Comparison of ENCODE assay signal across 11 cellular contexts in genomic region chr9:3331801-3332200, GRCh38.
DNase-seq lines count a peak whose midpoint lies in the region; ATAC-seq and TF ChIP-seq lines count a peak whose summit lies in the region.
"Had no signal": no experiment of that assay in that cellular context is flagged by ENCODE, and none has a peak within 500 bp of the region (broad histone marks: within the 10 kb centered on the region; RNA-seq: fewer than 3 reads in every experiment).

No MANE protein-coding gene starts in this region.

- POLR2A ChIA-PET in SK-N-SH (lab: Yijun Ruan, JAX), result no interaction called here

- no peak for TF ChIP-seq POLR2A in sigmoid colon (IDR thresholded peaks at IDR 0.05)

- H3K4me1 ChIP-seq in SK-N-SH (ENCODE audit: control insufficient read depth in 1 of 2, insufficient read depth in 2 of 2, low read depth in 1 of 2, low read length in 1 of 2), result peaks cover 0 to 3% of the 10 kb centered on the region in 2 experiments; a peak in 2 of 4 replicates
- H3K4me1 ChIP-seq in sigmoid colon, result peaks cover 0 to 9% (median 5%) of the 10 kb centered on the region in 4 donors

- H4K20me1 ChIP-seq in SK-N-SH (ENCODE audit: insufficient read depth), result no peaks in the 10 kb centered on the region

- H3K36me3 ChIP-seq in SK-N-SH (replicated peaks in 1 of 2; ENCODE audit: control insufficient read depth in 1 of 2, insufficient read depth in 2 of 2, low read length in 1 of 2) (peaks cover 0 to 4% of the 10 kb centered on the region in 2 experiments), brain microvascular endothelial cell (replicated peaks) (no peaks in the 10 kb centered on the region), sigmoid colon (no peaks in the 10 kb centered on the region)

- no peak overlapping the region for H3K27ac Mint-ChIP-seq in neural crest cell (ENCODE audit: unreplicated experiment)
- H3K27ac Mint-ChIP-seq in T-helper 2 cell treated with Interferon-gamma antibody and Interleukin-4, amounts not matched to agents 5 μg/mL and 100 μg/mL, for 36 hours, result no peak overlapping the region
- H3K27ac Mint-ChIP-seq: activated T-helper 1 cell treated with anti-CD3 and anti-CD28 coated beads, Interleukin-12 subunit alpha, Interleukin-12 subunit beta, Interleukin-2, Interleukin-4 antibody, amounts not matched to agents 30 ng/mL and 10 ng/mL and 1 ng/mL, durations not matched to agents 14 hours and 24 hours and 36 hours; CD4-positive, alpha-beta T cell had no signal

- TF ChIP-seq EP300 in SK-N-SH (IDR thresholded peaks at IDR 0.05; ENCODE audit: borderline replicate concordance in 1 of 2, low read depth in 1 of 2, low read length in 1 of 2) (no peak), sigmoid colon (IDR thresholded peaks at IDR 0.05) (no peak)

- WGBS in SK-N-SH (ENCODE audit: low lambda C conversion rate), result 86% methylated on average over 2 of the region's 2 CpGs
- WGBS in sigmoid colon, 2 donors, result 62 to 69% methylated on average over 2 of the region's 2 CpGs

- H3K4me1 Mint-ChIP-seq in neural crest cell, result peaks cover under 1% of the 10 kb centered on the region
- H3K4me1 Mint-ChIP-seq in T-helper 2 cell treated with Interferon-gamma antibody and Interleukin-4, amounts not matched to agents 5 μg/mL and 100 μg/mL, for 36 hours (ENCODE audit: low read depth), result no peaks in the 10 kb centered on the region

- H3K27me3 ChIP-seq in SK-N-SH (ENCODE audit: insufficient read depth), result no peaks in the 10 kb centered on the region
- H3K27me3 ChIP-seq in brain microvascular endothelial cell (replicated peaks), result no peaks in the 10 kb centered on the region
- H3K27me3 ChIP-seq in sigmoid colon, result no peaks in the 10 kb centered on the region

- peak; percentile 35 for TF ChIP-seq CTCF in SK-N-SH (IDR thresholded peaks at IDR 0.05)
- peak; percentile 58 for TF ChIP-seq CTCF in brain microvascular endothelial cell (IDR thresholded peaks at IDR 0.05; ENCODE audit: low read depth, low read length, missing control alignments)
- peak; percentile 47 for TF ChIP-seq CTCF in neural crest cell (conservative IDR thresholded peaks at IDR 0.05)
- TF ChIP-seq CTCF in sigmoid colon (IDR thresholded peaks at IDR 0.05), result no peak

- CTCF ChIA-PET in SK-N-SH (lab: Yijun Ruan, JAX), result interaction anchor here (1.0 to 1.5 kb wide), 6 partner anchors 12 to 144 kb away, joined by 3 to 5 read pairs (median 3); no protein-coding TSS in a partner anchor

- peaks cover 26% of the 10 kb centered on the region for H3F3A ChIP-seq in SK-N-SH (replicated peaks; ENCODE audit: insufficient read depth)

- H3K9me2 ChIP-seq in SK-N-SH, result no peaks in the 10 kb centered on the region

- in situ Hi-C loops in brain microvascular endothelial cell (cut with HindIII; ENCODE audit: low pct_ligation_motif_present, low sequenced_read_pairs), result no loop called here

- ATAC-seq in SK-N-SH treated with all-trans-retinoic acid at 6 μM for 48 hours (no peak), GM21367 (IDR thresholded peaks at IDR 0.05; ENCODE audit: unreplicated experiment) (no peak)

- H3K27ac ChIP-seq in SK-N-SH (ENCODE audit: low read depth in 2 of 2, low read length in 1 of 2), result no peak overlapping the region
- H3K27ac ChIP-seq in brain microvascular endothelial cell, result no peak overlapping the region
- H3K27ac ChIP-seq in sigmoid colon, result no peak overlapping the region
- H3K27ac ChIP-seq: PC-9 had no signal

- peaks cover 4% of the 10 kb centered on the region for H3K36me3 Mint-ChIP-seq in neural crest cell (ENCODE audit: low read depth)
- peaks cover 2% of the 10 kb centered on the region for H3K36me3 Mint-ChIP-seq in T-helper 2 cell treated with Interferon-gamma antibody and Interleukin-4, amounts not matched to agents 5 μg/mL and 100 μg/mL, for 36 hours (ENCODE audit: low read depth)

- H3K4me3 ChIP-seq in SK-N-SH (ENCODE audit: low read depth in 2 of 2, low read length in 1 of 2) (no peak overlapping the region), brain microvascular endothelial cell (ENCODE audit: low read depth, low read length) (no peak overlapping the region), sigmoid colon (no peak overlapping the region)
- H3K4me3 ChIP-seq: PC-9 had no signal

- peak; percentile 51 for TF ChIP-seq RAD21 in SK-N-SH (IDR thresholded peaks at IDR 0.05; ENCODE audit: low read length)

- intact Hi-C loops in sigmoid colon (cut with DNase I), result no loop called here

- H3K9me3 ChIP-seq in SK-N-SH, result no peaks in the 10 kb centered on the region
- no peaks in the 10 kb centered on the region for H3K9me3 ChIP-seq in sigmoid colon

- H3K79me2 ChIP-seq in SK-N-SH (ENCODE audit: insufficient read depth), result no peaks in the 10 kb centered on the region

- H3K4me2 ChIP-seq in SK-N-SH, result no peak overlapping the region
- H3K4me2 ChIP-seq: PC-9 had no signal

- peak; percentile 2 for DNase-seq in SK-N-SH
- peak; percentile 19 for DNase-seq in LHCN-M2 (ENCODE audit: low read depth)
- peak; percentile 3 for DNase-seq in brain microvascular endothelial cell
- no peak for DNase-seq in neural crest cell (ENCODE audit: low read depth, low spot score)
- DNase-seq in T-helper 2 cell treated with Interferon-gamma antibody and Interleukin-4, amounts not matched to agents 5 μg/mL and 100 μg/mL, for 36 hours (ENCODE audit: low spot score), result no peak
- no peak for DNase-seq in sigmoid colon
- DNase-seq: CD4-positive, alpha-beta T cell; PC-9 had no signal

- H3K27me3 Mint-ChIP-seq in neural crest cell (ENCODE audit: low read depth), result no peaks in the 10 kb centered on the region
- no peaks in the 10 kb centered on the region for H3K27me3 Mint-ChIP-seq in T-helper 2 cell treated with Interferon-gamma antibody and Interleukin-4, amounts not matched to agents 5 μg/mL and 100 μg/mL, for 36 hours (ENCODE audit: low read depth)
- H3K27me3 Mint-ChIP-seq: CD4-positive, alpha-beta T cell had no signal

- H3K9ac ChIP-seq in SK-N-SH, result no peak overlapping the region

- no peak overlapping the region for H2AFZ ChIP-seq in SK-N-SH (ENCODE audit: low read depth)
- H2AFZ ChIP-seq: PC-9 had no signal

- no peaks in the 10 kb centered on the region for H3K9me3 Mint-ChIP-seq in neural crest cell
- no peaks in the 10 kb centered on the region for H3K9me3 Mint-ChIP-seq in T-helper 2 cell treated with Interferon-gamma antibody and Interleukin-4, amounts not matched to agents 5 μg/mL and 100 μg/mL, for 36 hours
- H3K9me3 Mint-ChIP-seq: activated T-helper 1 cell treated with anti-CD3 and anti-CD28 coated beads, Interleukin-12 subunit alpha, Interleukin-12 subunit beta, Interleukin-2, Interleukin-4 antibody, amounts not matched to agents 30 ng/mL and 10 ng/mL and 1 ng/mL, durations not matched to agents 14 hours and 24 hours and 36 hours; CD4-positive, alpha-beta T cell had no signal

- H3K4me3 Mint-ChIP-seq in neural crest cell, result no peak overlapping the region
- H3K4me3 Mint-ChIP-seq in T-helper 2 cell treated with Interferon-gamma antibody and Interleukin-4, amounts not matched to agents 5 μg/mL and 100 μg/mL, for 36 hours, result no peak overlapping the region
- H3K4me3 Mint-ChIP-seq: activated T-helper 1 cell treated with anti-CD3 and anti-CD28 coated beads, Interleukin-12 subunit alpha, Interleukin-12 subunit beta, Interleukin-2, Interleukin-4 antibody, amounts not matched to agents 30 ng/mL and 10 ng/mL and 1 ng/mL, durations not matched to agents 14 hours and 24 hours and 36 hours; CD4-positive, alpha-beta T cell had no signal

TF ChIP-seq in SK-N-SH, 30 proteins besides CTCF, POLR2A, EP300 and RAD21:
- TF ChIP-seq CHD2 (IDR thresholded peaks at IDR 0.05; ENCODE audit: low read length, partially characterized antibody) (no peak), ZBTB33 (IDR thresholded peaks at IDR 0.05; ENCODE audit: borderline replicate concordance, low read depth) (no peak)
TF ChIP-seq in SK-N-SH: peak in this region for 0.

TF ChIP-seq in SK-N-SH treated with all-trans-retinoic acid at 6 μM for 48 hours, 23 proteins besides CTCF, POLR2A, EP300 and RAD21 (continues in another document):
- TF ChIP-seq SNAI2 (CRISPR knock-in tag; IDR thresholded peaks at IDR 0.05), result no peak
- no peak for TF ChIP-seq TOX (CRISPR knock-in tag; IDR thresholded peaks at IDR 0.05; ENCODE audit: borderline replicate concordance)
- TF ChIP-seq ESRRG (CRISPR knock-in tag; IDR thresholded peaks at IDR 0.05), result no peak
- no peak for TF ChIP-seq ARNTL (CRISPR knock-in tag; IDR thresholded peaks at IDR 0.05; ENCODE audit: borderline replicate concordance, low read depth)
- no peak for TF ChIP-seq PPARA (CRISPR knock-in tag; IDR thresholded peaks at IDR 0.05; ENCODE audit: borderline replicate concordance)
- no peak for TF ChIP-seq ZFP30 (CRISPR knock-in tag; IDR thresholded peaks at IDR 0.05)
- TF ChIP-seq RARB (CRISPR knock-in tag; IDR thresholded peaks at IDR 0.05), result no peak
- TF ChIP-seq GLIS3 (CRISPR knock-in tag; IDR thresholded peaks at IDR 0.05), result no peak
- TF ChIP-seq TSHZ2 (CRISPR knock-in tag; IDR thresholded peaks at IDR 0.05), result no peak
- no peak for TF ChIP-seq ISL1 (CRISPR knock-in tag; IDR thresholded peaks at IDR 0.05)
- no peak for TF ChIP-seq ZFP3 (CRISPR knock-in tag; IDR thresholded peaks at IDR 0.05)
- TF ChIP-seq OSR1 (CRISPR knock-in tag; IDR thresholded peaks at IDR 0.05), result no peak
- no peak for TF ChIP-seq ZNF8 (CRISPR knock-in tag; IDR thresholded peaks at IDR 0.05)

Comparison
In these comparisons a context has a peak if more than half of its experiments do, and no peak if none do; other contexts are left out.
1. DNase-seq: peak in SK-N-SH (single experiment), LHCN-M2 (single experiment) and brain microvascular endothelial cell (single experiment); none in neural crest cell (single experiment), T-helper 2 cell treated with Interferon-gamma antibody and Interleukin-4, amounts not matched to agents 5 μg/mL and 100 μg/mL, for 36 hours (single experiment) and sigmoid colon (single experiment).
2. CTCF ChIP-seq: peak in SK-N-SH (single experiment), brain microvascular endothelial cell (single experiment) and neural crest cell (single experiment); none in sigmoid colon (0 of 4).